8 cellular contexts compared by ENCODE assay signal in genomic region chr4:7041851-7042696, GRCh38. TPM values are rescaled to one million over a fixed set of nuclear protein-coding genes. Genes with fewer than 3 reads are reported as not detected.
DNase-seq lines count a peak whose midpoint lies in the region; ATAC-seq, FAIRE-seq and TF ChIP-seq lines count a peak whose summit lies in the region.

No MANE protein-coding gene starts in this region.

- peak overlapping the region; percentile 61 to 95 (median 84) for H3K4me3 ChIP-seq in pancreas

- TF ChIP-seq CTCF in pancreas (IDR thresholded peaks at IDR 0.05) = no peak

- peak; percentile 31 to 38 for DNase-seq in SHP77 (lab: John Stamatoyannopoulos, UW)
- no peak for DNase-seq in SHP77 treated with DMSO at 0.1 percent for 48 hours (lab: John Stamatoyannopoulos, UW)
- peak; percentile 14 for DNase-seq in NCI-H2196 treated with DMSO at 0.1 percent for 48 hours (lab: John Stamatoyannopoulos, UW; ENCODE audit: unreplicated experiment)
- DNase-seq in activated naive CD4-positive, alpha-beta T cell treated with anti-CD3 and anti-CD28 coated beads for 36 hours = peak; percentile 38
- peak; percentile 89 for DNase-seq in Right ventricle myocardium inferior (ENCODE audit: missing footprints)
- peak in 4 of 6 donors; percentile 50 to 76 (median 62) for DNase-seq in pancreas
- no peak for DNase-seq in T1000 (lab: John Stamatoyannopoulos, UW)

- no peak overlapping the region for H3K27ac Mint-ChIP-seq in activated naive CD4-positive, alpha-beta T cell treated with anti-CD3 and anti-CD28 coated beads for 36 hours

- H3K27ac ChIP-seq in pancreas = peak overlapping the region; percentile 69 to 73 (median 72)

- peak overlapping the region; percentile 89 for H3K4me3 Mint-ChIP-seq in activated naive CD4-positive, alpha-beta T cell treated with anti-CD3 and anti-CD28 coated beads for 36 hours

- H3K4me1 ChIP-seq in pancreas = peaks cover 15 to 30% (median 25%) of the 10 kb centered on the region in 3 donors

- no peaks in the 10 kb centered on the region for H3K27me3 ChIP-seq in pancreas

- no peak for FAIRE-seq in pancreas (lab: Jason Lieb, UNC)

- no peaks in the 10 kb centered on the region for H3K36me3 Mint-ChIP-seq in activated naive CD4-positive, alpha-beta T cell treated with anti-CD3 and anti-CD28 coated beads for 36 hours (ENCODE audit: low read depth)

- CTCF ChIA-PET in activated naive CD4-positive, alpha-beta T cell treated with anti-CD3 and anti-CD28 coated beads for 36 hours (lab: Charles Lee) = interaction anchor here (0.6 to 8.2 kb wide), 8 partner anchors 26 to 367 kb away, joined by 3 to 155 read pairs (median 6); partner anchors contain the start of gene GRPEL1

- H3K4me1 Mint-ChIP-seq in activated naive CD4-positive, alpha-beta T cell treated with anti-CD3 and anti-CD28 coated beads for 36 hours (ENCODE audit: low read depth) = peaks cover 38% of the 10 kb centered on the region

- H3K9me3 Mint-ChIP-seq in activated naive CD4-positive, alpha-beta T cell treated with anti-CD3 and anti-CD28 coated beads for 36 hours = no peaks in the 10 kb centered on the region

- 14 to 18% methylated on average over 54 to 55 of the region's 55 CpGs for WGBS in pancreas, 2 donors

- no peaks in the 10 kb centered on the region for H3K36me3 ChIP-seq in pancreas

- intact Hi-C loops in activated naive CD4-positive, alpha-beta T cell treated with anti-CD3 and anti-CD28 coated beads for 36 hours (cut with micrococcal nuclease) = loop anchor here (2.0 kb wide), 4 partner anchors 43 to 325 kb away; partner anchors contain the start of genes BLOC1S4 and KIAA0232
- intact Hi-C loops in Right ventricle myocardium inferior (cut with DNase I) (loop anchor here (10.0 kb wide), 1 partner anchor 127 kb away; no protein-coding TSS in a partner anchor), pancreas (cut with DNase I) (no loop called here)

- H3K27me3 Mint-ChIP-seq in activated naive CD4-positive, alpha-beta T cell treated with anti-CD3 and anti-CD28 coated beads for 36 hours (ENCODE audit: low read depth) = no peaks in the 10 kb centered on the region

- H3K9me3 ChIP-seq in pancreas = no peaks in the 10 kb centered on the region

- ATAC-seq in HG02642 (IDR thresholded peaks at IDR 0.05; ENCODE audit: poor library complexity, unreplicated experiment) = peak; percentile 8
- peak; percentile 32 for ATAC-seq in Right ventricle myocardium inferior
- peak; percentile 28 to 58 (median 44) for ATAC-seq in pancreas

RNA-seq across cellular contexts. Expression of gene TADA2B, which starts 1.1 kb away (rescaled TPM):
- total RNA-seq in activated naive CD4-positive, alpha-beta T cell treated with anti-CD3 and anti-CD28 coated beads for 36 hours = 1 to 10 TPM; 8.2 to 9.9 TPM
- 33.3 TPM for total RNA-seq in Right ventricle myocardium inferior
- total RNA-seq in pancreas = 10 to 100 TPM; 14.0 to 26.2 (median 19.7) TPM
- polyA plus RNA-seq in pancreas = 10 to 100 TPM in 1 of 2 donors, 1 to 10 TPM in 1; 9.6 to 11.0 TPM

RNA-seq across cellular contexts. Expression of gene GRPEL1, which starts 25.8 kb away (rescaled TPM):
- 10 to 100 TPM; 53.7 to 53.9 TPM for total RNA-seq in activated naive CD4-positive, alpha-beta T cell treated with anti-CD3 and anti-CD28 coated beads for 36 hours
- total RNA-seq in Right ventricle myocardium inferior (61.5 TPM), pancreas (10 to 100 TPM in 5 of 6 donors, 1 to 10 TPM in 1; 9.5 to 15.6 (median 11.3) TPM)
- 10 to 100 TPM in 1 of 2 donors, 1 to 10 TPM in 1; 7.7 to 13.5 TPM for polyA plus RNA-seq in pancreas

Comparison
In these comparisons a context has a peak if more than half of its experiments do, and no peak if none do; other contexts are left out.
1. DNase-seq: peak in SHP77 (2 of 2), NCI-H2196 treated with DMSO at 0.1 percent for 48 hours (single experiment), activated naive CD4-positive, alpha-beta T cell treated with anti-CD3 and anti-CD28 coated beads for 36 hours (single experiment), Right ventricle myocardium inferior (single experiment) and pancreas (4 of 6); none in SHP77 treated with DMSO at 0.1 percent for 48 hours (single experiment) and T1000 (single experiment).
2. intact Hi-C loops: an anchor here in activated naive CD4-positive, alpha-beta T cell treated with anti-CD3 and anti-CD28 coated beads for 36 hours (2.0 kb wide) and Right ventricle myocardium inferior (10.0 kb wide); none called in pancreas.
3. Peak in every context shown above with its lines, with median percentiles within 50 percentile points of each other: ATAC-seq.